Comparison of ENCODE assay signal across 16 cellular contexts in the genomic region with DNA sequence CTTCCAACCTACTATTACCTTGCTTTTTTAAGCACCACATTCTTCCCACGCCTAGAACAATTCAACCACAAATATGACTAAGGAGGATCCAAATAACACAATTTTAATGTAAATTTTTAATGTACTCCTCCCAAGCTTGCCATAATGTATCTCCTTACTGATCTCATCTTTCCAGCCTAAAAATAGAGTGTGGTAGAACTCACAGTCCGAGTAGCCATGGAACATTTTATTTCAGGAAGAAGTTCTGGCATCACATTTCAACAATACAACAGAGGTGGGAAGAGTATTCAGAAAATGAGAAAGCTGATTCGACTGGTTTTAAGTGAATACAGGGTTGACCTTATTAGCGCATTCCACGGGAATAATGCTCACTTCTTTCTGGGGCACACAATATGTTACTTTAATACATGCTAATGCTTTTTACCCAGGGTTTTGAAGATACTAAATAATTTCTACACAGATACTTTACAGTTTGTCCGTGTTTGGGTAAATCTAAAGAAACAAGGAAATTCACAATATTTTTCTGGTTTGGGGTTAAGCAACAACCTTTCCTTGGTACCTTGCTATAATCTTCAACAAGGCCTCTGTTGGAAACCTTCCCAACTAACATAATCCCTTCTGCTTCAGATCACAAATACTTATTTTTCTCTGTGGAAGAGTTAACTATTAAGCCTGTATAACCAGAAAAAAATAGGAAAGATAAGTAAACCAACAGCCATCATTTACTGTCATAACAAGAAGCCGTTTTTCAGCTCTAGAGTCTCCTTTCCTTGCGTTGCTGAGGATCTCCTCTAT.
"Had no signal": no experiment of that assay in that cellular context is flagged by ENCODE, and none has a peak within 500 bp of the region (broad histone marks: within the 10 kb centered on the region; RNA-seq: fewer than 3 reads in every experiment).

No MANE protein-coding gene starts in this region.

- ATAC-seq: activated CD4-positive, CD25-positive, alpha-beta regulatory T cell treated with anti-CD3 and anti-CD28 coated beads, Interleukin-2, amount 50 U/mL, for 24 hours; left lobe of liver; stimulated activated effector memory CD8-positive, alpha-beta T cell treated with anti-CD3 and anti-CD28 coated beads, Interleukin-12 subunit alpha, Interleukin-12 subunit beta, amount 100 ng/mL, for 72 hours had no signal

- H3K4me1 ChIP-seq: parathyroid adenoma, tibial artery, vagina had no signal

- H3K27ac ChIP-seq: esophagus squamous epithelium, parathyroid adenoma, tibial artery, vagina had no signal

- H3K9me3 ChIP-seq: esophagus squamous epithelium, heart right ventricle, tibial artery, vagina had no signal

- H3K27me3 ChIP-seq: esophagus squamous epithelium, heart right ventricle, tibial artery, vagina had no signal

- DNase-seq: activated CD4-positive, alpha-beta T cell treated with anti-CD3 and anti-CD28 coated beads, Interleukin-2, amount 50 U/mL, for 4 hours; activated effector memory CD4-positive, alpha-beta T cell treated with Interleukin-2 at 50 U/mL for 16 hours; activated T-cell treated with anti-CD3 and anti-CD28 coated beads, Interleukin-2, amount 50 U/mL, for 1 hour; amniotic stem cell; cerebellar nuclear complex; esophagus squamous epithelium; foreskin fibroblast; heart right ventricle; retina; tibial artery had no signal

- H3K4me3 ChIP-seq: esophagus squamous epithelium, heart right ventricle, smooth muscle cell, tibial artery, vagina had no signal
